8 cellular contexts compared by ENCODE assay signal in genomic region chr1:94237291-94238226, GRCh38. TPM values are rescaled to one million over a fixed set of nuclear protein-coding genes. Genes with fewer than 3 reads are reported as not detected.
DNase-seq lines count a peak whose midpoint lies in the region; ATAC-seq and TF ChIP-seq lines count a peak whose summit lies in the region.

Gene ARHGAP29 (minus strand): TSS chr1:94237584. CDS start chr1:94231611, 5,973 bp downstream.

- H3F3A ChIP-seq in neural progenitor cell (ENCODE audit: low read depth), result peaks cover 10% of the 10 kb centered on the region

- no peaks in the 10 kb centered on the region for H3K36me3 ChIP-seq in neural progenitor cell
- no peaks in the 10 kb centered on the region for H3K36me3 ChIP-seq in transverse colon

- TF ChIP-seq POLR2A in transverse colon (IDR thresholded peaks at IDR 0.05), result peak; percentile 33

- H3K4me3 Mint-ChIP-seq in neural progenitor cell, result peak within 1 kb of the TSS; percentile 90

- H3K27ac ChIP-seq in AG04450 (ENCODE audit: low read depth, low read length), result no peak within 1 kb of the TSS
- peak within 1 kb of the TSS; percentile 81 for H3K27ac ChIP-seq in foreskin keratinocyte
- no peak within 1 kb of the TSS for H3K27ac ChIP-seq in neural progenitor cell
- peak within 1 kb of the TSS; percentile 77 to 81 (median 78) for H3K27ac ChIP-seq in transverse colon

- H3K4me1 ChIP-seq in foreskin keratinocyte (peaks cover 34% of the 10 kb centered on the region), neural progenitor cell (peaks cover 7% of the 10 kb centered on the region), transverse colon (peaks cover 0 to 18% (median 7%) of the 10 kb centered on the region in 4 donors)

- DNase-seq in AG04450 (ENCODE audit: low read depth, low spot score), result no peak
- DNase-seq in NCI-H748 treated with DMSO at 0.1 percent for 48 hours (lab: John Stamatoyannopoulos, UW), result peak; percentile 30
- peak; percentile 10 for DNase-seq in activated T-helper 9 cell treated with anti-CD3 and anti-CD28 coated beads, Interleukin-2, amount 50 U/mL, for 16 hours (ENCODE audit: low read depth)
- DNase-seq in foreskin keratinocyte, result peak in 1 of 2 donors; percentile 69
- DNase-seq in neural progenitor cell (ENCODE audit: low spot score), result peak; percentile 95
- peak; percentile 83 for DNase-seq in transverse colon

- no peaks in the 10 kb centered on the region for H3K36me3 Mint-ChIP-seq in neural progenitor cell

- H4K20me1 ChIP-seq in neural progenitor cell (ENCODE audit: low read depth), result peaks cover 25% of the 10 kb centered on the region

- H3K9me3 Mint-ChIP-seq in neural progenitor cell, result no peaks in the 10 kb centered on the region

- H3K27me3 Mint-ChIP-seq in neural progenitor cell (ENCODE audit: insufficient read depth, low read depth), result peaks cover 31% of the 10 kb centered on the region

- ATAC-seq in GM18867 (IDR thresholded peaks at IDR 0.05; ENCODE audit: unreplicated experiment) (peak; percentile 94), HG03108 (IDR thresholded peaks at IDR 0.05; ENCODE audit: unreplicated experiment) (peak; percentile 77), foreskin keratinocyte (peak; percentile 91)

- in situ Hi-C loops in transverse colon (cut with MboI; ENCODE audit: low pct_ligation_motif_present in 1 of 4, low pct_unique_long_range_greater_than_20kb in 1 of 4, low sequenced_read_pairs in 3 of 4), result loop anchor here in 1 of 4 donors (25.0 kb wide), 1 partner anchor 175 kb away; no protein-coding TSS in a partner anchor

- TF ChIP-seq CTCF in AG04450 (IDR thresholded peaks at IDR 0.05; ENCODE audit: low read depth, low read length) (no peak), foreskin keratinocyte (conservative IDR thresholded peaks at IDR 0.05) (peak; percentile 27), neural progenitor cell (IDR thresholded peaks at IDR 0.05) (peak; percentile 32), transverse colon (IDR thresholded peaks at IDR 0.05) (no peak)

- H3K27me3 ChIP-seq in AG04450 (ENCODE audit: control insufficient read depth, insufficient read depth, low read length), result no peaks in the 10 kb centered on the region
- H3K27me3 ChIP-seq in foreskin keratinocyte, result no peaks in the 10 kb centered on the region
- H3K27me3 ChIP-seq in neural progenitor cell, result peaks cover 81% of the 10 kb centered on the region
- H3K27me3 ChIP-seq in transverse colon, result peaks cover 92% of the 10 kb centered on the region

- CTCF ChIA-PET in AG04450 (lab: Charles Lee), result interaction anchor here (0.6 to 2.7 kb wide), 8 partner anchors 25 to 279 kb away, joined by 3 to 16 read pairs (median 10); no protein-coding TSS in a partner anchor

- 6 to 8% methylated on average over 18 to 47 of the region's 88 CpGs for WGBS in transverse colon (ENCODE audit: low coverage in 1 of 2), 2 donors

- no peak within 1 kb of the TSS for H3K9ac ChIP-seq in neural progenitor cell

- H3K4me3 ChIP-seq in AG04450 (ENCODE audit: low read depth, low read length) (peak within 1 kb of the TSS; percentile 77), neural progenitor cell (peak within 1 kb of the TSS; percentile 86), transverse colon (peak within 1 kb of the TSS; percentile 62 to 85 (median 68))

- H3K27ac Mint-ChIP-seq in neural progenitor cell, result no peak within 1 kb of the TSS

- H3K9me3 ChIP-seq in AG04450 (ENCODE audit: control insufficient read depth, insufficient read depth, low read length) (no peaks in the 10 kb centered on the region), neural progenitor cell (ENCODE audit: low read depth) (no peaks in the 10 kb centered on the region), transverse colon (no peaks in the 10 kb centered on the region)

- POLR2A ChIA-PET in AG04450 (lab: Yijun Ruan, JAX), result interaction anchor here (0.7 to 1.7 kb wide), 7 partner anchors 9 to 217 kb away, joined by 3 to 11 read pairs (median 4); no protein-coding TSS in a partner anchor

- H3K4me2 ChIP-seq in neural progenitor cell, result peak within 1 kb of the TSS; percentile 78

- H3K79me2 ChIP-seq in neural progenitor cell (ENCODE audit: low read depth), result no peaks in the 10 kb centered on the region

- TF ChIP-seq EP300 in transverse colon (IDR thresholded peaks at IDR 0.05; ENCODE audit: low read depth), result no peak

- intact Hi-C loops in transverse colon (cut with DNase I; ENCODE audit: low total_unique reads), result loop anchor here (10.0 kb wide), 1 partner anchor 173 kb away; no protein-coding TSS in a partner anchor

- peak within 1 kb of the TSS; percentile 96 for H2AFZ ChIP-seq in neural progenitor cell (replicated peaks)

- H3K4me1 Mint-ChIP-seq in neural progenitor cell, result peaks cover 11% of the 10 kb centered on the region

RNA-seq across cellular contexts. Expression of gene ARHGAP29, which starts in this region (rescaled TPM):
- polyA plus RNA-seq in AG04450 (2011; rRNA removed) (21.3 and 30.4 TPM in 2 replicates), foreskin keratinocyte (40.7 and 41.9 TPM in 2 replicates)
- polyA minus RNA-seq in AG04450 (2011; rRNA and poly(A)+ RNA removed), result 19.9 and 30.5 TPM in 2 replicates
- total RNA-seq in foreskin keratinocyte (172 and 231 TPM in 2 replicates), neural progenitor cell (ENCODE audit: low replicate concordance) (11.4 and 14.8 TPM in 2 replicates), transverse colon (1 to 10 TPM; 4.1 to 8.9 (median 5.4) TPM)

Comparison
In these comparisons a context has a peak if more than half of its experiments do, and no peak if none do; other contexts are left out.
1. RNA of gene ARHGAP29 (total RNA-seq): 172 to 231 TPM in foreskin keratinocyte; 11.4 to 14.8 TPM in neural progenitor cell and 4.1 to 8.9 TPM in transverse colon; every median in the first group is over 10 times any median in the second.
2. H3K27ac ChIP-seq: peak in foreskin keratinocyte (single experiment) and transverse colon (4 of 4); none in AG04450 (single experiment) and neural progenitor cell (single experiment).
3. CTCF ChIP-seq: peak in foreskin keratinocyte (single experiment) and neural progenitor cell (single experiment); none in AG04450 (single experiment) and transverse colon (0 of 5).
4. Peak in every context shown above with its lines, with median percentiles within 50 percentile points of each other: H3K4me3 ChIP-seq and ATAC-seq.